Comparison of ENCODE assay signal across 8 cellular contexts in the genomic region with DNA sequence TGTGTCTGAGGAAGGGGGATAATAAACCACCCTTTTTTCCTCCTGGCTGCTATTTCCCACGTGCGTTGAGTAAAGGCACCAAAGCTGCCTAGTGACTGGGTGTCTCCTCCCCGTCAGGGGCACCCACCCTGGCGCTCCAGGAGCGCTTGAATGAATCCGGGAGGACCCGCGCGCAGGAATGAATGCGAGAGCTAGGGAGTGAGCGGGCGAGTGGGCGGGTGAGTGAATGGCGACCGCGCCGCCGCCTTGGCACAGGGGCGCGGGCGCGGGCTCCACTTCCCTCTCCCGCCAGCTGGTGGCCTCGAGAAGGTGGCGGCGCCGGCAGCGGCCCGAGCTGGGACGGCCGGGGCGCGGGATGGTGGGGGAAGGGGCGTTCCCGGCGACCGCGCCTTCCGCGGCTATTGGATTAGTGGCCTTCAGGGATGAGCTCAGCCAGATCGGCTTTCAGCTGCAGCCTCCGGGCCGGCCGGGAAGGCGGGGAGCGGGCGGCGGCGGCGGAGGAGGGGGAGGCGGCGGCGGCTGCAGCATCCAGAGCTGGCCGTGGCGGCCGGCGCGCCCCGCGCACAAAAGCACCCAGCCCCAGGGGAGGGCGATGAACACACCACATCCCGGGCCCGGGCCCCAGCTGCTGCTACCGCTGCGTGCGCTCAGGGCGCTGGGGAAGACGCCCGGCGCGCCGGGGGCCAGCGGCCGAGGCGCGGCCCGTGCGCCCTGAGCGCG. TPM values are rescaled to one million over a fixed set of nuclear protein-coding genes. Genes with fewer than 3 reads are reported as not detected.
A peak's percentile ranks its signal among the peaks of the same experiment; 100 is the strongest.
DNase-seq lines count a peak whose midpoint lies in the region; ATAC-seq and TF ChIP-seq lines count a peak whose summit lies in the region.

A gene (plus strand): TSS at position 435 of the 720 bp plus-strand sequence. CDS start 14,758 bp downstream, outside the sequence.

- H3K4me1 ChIP-seq in heart left ventricle (peaks cover 0 to 37% (median 8%) of the 10 kb centered on the region in 12 donors), psoas muscle (peaks cover 8% of the 10 kb centered on the region)

- no peaks in the 10 kb centered on the region for H3K36me3 ChIP-seq in heart left ventricle
- no peaks in the 10 kb centered on the region for H3K36me3 ChIP-seq in psoas muscle (ENCODE audit: insufficient read depth in 1 of 2, low read depth in 1 of 2)

- H3K4me3 ChIP-seq in heart left ventricle (peak within 1 kb of the TSS; percentile 52 to 72 (median 58)), psoas muscle (peak within 1 kb of the TSS; percentile 66)

- WGBS in heart left ventricle, 4 donors: 0 to 1% (median 1%) methylated on average over 27 to 80 of the region's 80 CpGs
- WGBS in psoas muscle, 3 donors: 0 to 1% (median 0%) methylated on average over 35 to 80 of the region's 80 CpGs

- TF ChIP-seq POLR2A in heart left ventricle (IDR thresholded peaks at IDR 0.05): peak in 1 of 2 donors; percentile 36

- DNase-seq in SIG-M5 treated with dmso at 0.1 percent for 504 hours (lab: John Stamatoyannopoulos, UW; ENCODE audit: unreplicated experiment): peak; percentile 44
- no peak for DNase-seq in SIG-M5 (lab: John Stamatoyannopoulos, UW)
- peak; percentile 12 for DNase-seq in NCI-H2029 treated with DMSO at 0.1 percent for 48 hours (lab: John Stamatoyannopoulos, UW)
- DNase-seq in activated CD8-positive, alpha-beta memory T cell treated with anti-CD3 and anti-CD28 coated beads, Interleukin-2, amount 50 U/mL, for 48 hours: peak; percentile 67
- peak; percentile 75 to 88 (median 79) for DNase-seq in heart left ventricle
- DNase-seq in psoas muscle: peak; percentile 81 to 93

- intact Hi-C loops in heart left ventricle (cut with DNase I): loop anchor here (2.0 to 10.0 kb wide), 8 partner anchors 41 to 142 kb away; no protein-coding TSS in a partner anchor
- intact Hi-C loops in psoas muscle (cut with DNase I): loop anchor here (2.0 to 5.0 kb wide), 3 partner anchors 34 to 56 kb away; no protein-coding TSS in a partner anchor

- TF ChIP-seq CTCF in heart left ventricle (IDR thresholded peaks at IDR 0.05): peak; percentile 16 to 64 (median 46)
- peak; percentile 63 for TF ChIP-seq CTCF in psoas muscle (IDR thresholded peaks at IDR 0.05)

- peak within 1 kb of the TSS; percentile 30 to 85 (median 72) for H3K27ac ChIP-seq in heart left ventricle
- H3K27ac ChIP-seq in psoas muscle: peak within 1 kb of the TSS; percentile 68

- H3K27me3 ChIP-seq in heart left ventricle: peaks cover 0 to 45% (median 0%) of the 10 kb centered on the region in 9 donors
- H3K27me3 ChIP-seq in psoas muscle (ENCODE audit: insufficient read depth in 3 of 3, low read length in 2 of 3): peaks cover 0 to 12% (median 0%) of the 10 kb centered on the region in 3 donors

- H3K9me3 ChIP-seq in heart left ventricle: no peaks in the 10 kb centered on the region
- no peaks in the 10 kb centered on the region for H3K9me3 ChIP-seq in psoas muscle

- ATAC-seq in heart left ventricle: peak; percentile 77 to 92 (median 90)
- ATAC-seq in psoas muscle: peak; percentile 94 to 98 (median 96)
- no peak for ATAC-seq in GM21619 (IDR thresholded peaks at IDR 0.05; ENCODE audit: unreplicated experiment)
- no peak for ATAC-seq in GM21529 (IDR thresholded peaks at IDR 0.05; ENCODE audit: unreplicated experiment)

RNA-seq across cellular contexts. Expression of the gene that starts here (rescaled TPM):
- total RNA-seq in heart left ventricle (10 to 100 TPM in 1 of 9 donors, 1 to 10 TPM in 8; 3.7 to 11.1 (median 4.8) TPM), psoas muscle (1 to 10 TPM in 1 of 4 donors, under 1 TPM in 3; 0.40 to 1.9 (median 0.59) TPM)
- polyA plus RNA-seq in heart left ventricle (1 to 10 TPM; 3.3 to 5.7 TPM), psoas muscle (1 to 10 TPM in 1 of 3 donors, under 1 TPM in 2; 0.39 to 1.1 (median 0.41) TPM)

Comparison
In these comparisons a context has a peak if more than half of its experiments do, and no peak if none do; other contexts are left out.
1. ATAC-seq: peak in heart left ventricle (4 of 4) and psoas muscle (4 of 4); none in GM21619 (single experiment) and GM21529 (single experiment).